23 cellular contexts compared by ENCODE assay signal in the genomic region with DNA sequence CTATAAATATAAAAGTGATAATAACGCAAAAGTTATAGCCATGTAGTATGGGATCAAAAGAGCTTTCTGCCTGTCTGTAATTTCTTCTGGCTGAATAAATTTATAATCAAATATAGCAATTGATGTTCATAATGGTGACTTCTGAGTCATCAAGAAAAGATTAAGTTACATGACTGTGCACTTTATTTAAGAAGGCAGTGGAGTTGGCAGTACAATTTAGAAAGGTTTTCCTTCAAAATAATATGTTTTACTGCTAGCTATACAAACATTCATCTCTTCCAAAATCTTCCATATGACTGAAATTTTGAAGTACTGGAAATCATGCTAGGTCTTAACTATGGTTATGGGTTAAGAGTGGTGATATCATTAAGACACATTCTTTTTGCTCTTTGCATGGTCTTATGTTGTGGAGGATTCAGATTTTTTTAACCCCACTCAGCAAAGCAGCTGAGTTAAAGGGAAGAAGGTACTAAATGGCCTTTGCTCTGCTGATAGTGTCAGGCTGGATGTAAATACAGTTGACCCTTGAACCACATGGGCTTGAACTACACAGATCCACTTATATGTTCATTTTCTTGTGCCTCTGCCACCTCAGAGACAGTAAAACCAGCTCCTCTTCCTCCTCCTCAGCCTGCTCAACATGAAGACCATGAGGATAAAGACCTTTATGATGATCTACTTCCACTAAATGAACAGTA.
DNase-seq lines count a peak whose midpoint lies in the region; ATAC-seq, FAIRE-seq and TF ChIP-seq lines count a peak whose summit lies in the region.
"Had no signal": no experiment of that assay in that cellular context is flagged by ENCODE, and none has a peak within 500 bp of the region (broad histone marks: within the 10 kb centered on the region; RNA-seq: fewer than 3 reads in every experiment).

No MANE protein-coding gene starts in this region.

- ATAC-seq in A549, result no peak
- ATAC-seq: activated CD8-positive, alpha-beta memory T cell treated with anti-CD3 and anti-CD28 coated beads, Interleukin-2, amount 10 ng/mL, durations not matched to agents 7 days and 5 days; esophagus mucosa; heart right ventricle; Right ventricle myocardium inferior had no signal

- H3K4me3 ChIP-seq in A549 (no peak overlapping the region), bronchial epithelial cell (ENCODE audit: low read depth, low read length) (no peak overlapping the region)
- H3K4me3 ChIP-seq: BLaER1, heart right ventricle, MG63, stomach had no signal

- POLR2A ChIA-PET in A549 (lab: Yijun Ruan, JAX), result no interaction called here

- H3K9me3 ChIP-seq in A549, result no peaks in the 10 kb centered on the region; the same call in 2 of the 3 replicates
- H3K9me3 ChIP-seq: stomach had no signal

- CTCF ChIA-PET in A549 (lab: Yijun Ruan, JAX), result no interaction called here

- TF ChIP-seq RAD21 in A549 (conservative IDR thresholded peaks at IDR 0.05 in 1 of 2, IDR thresholded peaks at IDR 0.05 in 1 of 2), result no peak

- TF ChIP-seq CTCF in A549 (IDR thresholded peaks at IDR 0.05) (no peak), bronchial epithelial cell (IDR thresholded peaks at IDR 0.05; ENCODE audit: insufficient read depth, low read length, severe bottlenecking) (no peak)

- H3K4me2 ChIP-seq in A549, result peak overlapping the region; percentile 8; the same call in 1 of the 3 replicates
- H3K4me2 ChIP-seq: BLaER1 had no signal

- peak overlapping the region in 1 of 2 experiments; percentile 58; a peak in 2 of 6 replicates for H3K27ac ChIP-seq in A549
- H3K27ac ChIP-seq: BLaER1, heart right ventricle, stomach had no signal

- peaks cover 6% of the 10 kb centered on the region; the same call in 1 of the 3 replicates for H3K4me1 ChIP-seq in A549
- H3K4me1 ChIP-seq: stomach had no signal

- TF ChIP-seq POLR2A in A549 (IDR thresholded peaks at IDR 0.05; ENCODE audit: low read length) (no peak), erythroblast (IDR thresholded peaks at IDR 0.05; ENCODE audit: low read length) (no peak)

- DNase-seq in A549 (ENCODE audit: low read depth in 1 of 2, low spot score in 1 of 2) (peak in 1 of 2 experiments; percentile 1), HuH-7 (ENCODE audit: low spot score) (peak; percentile 2), bronchial epithelial cell (ENCODE audit: low read depth) (peak; percentile 60), iris pigment epithelial cell (ENCODE audit: low read depth) (peak; percentile 40), activated gamma-delta T cell (lab: John Stamatoyannopoulos, UW) (no peak), islet precursor cell (no peak), HUDEP-2 (lab: John Stamatoyannopoulos, UW; ENCODE audit: unreplicated experiment in 76 of 76) (no peak), erythroblast (lab: John Stamatoyannopoulos, UW) (no peak)
- DNase-seq: activated CD8-positive, alpha-beta memory T cell treated with anti-CD3 and anti-CD28 coated beads, Interleukin-2, amount 10 ng/mL, durations not matched to agents 7 days and 5 days; Calu3; caudate nucleus; heart right ventricle; immature natural killer cell; MG63; NCI-H1436; stimulated activated CD4-positive, alpha-beta T cell treated with anti-CD3 and anti-CD28 coated beads, Interleukin-4, amount 100 ng/mL, for 4 hours; stomach; SW 1271 had no signal

- H3K27me3 ChIP-seq in bronchial epithelial cell (ENCODE audit: control insufficient read depth, insufficient read depth, low read length), result no peaks in the 10 kb centered on the region
- H3K27me3 ChIP-seq: BLaER1, heart right ventricle, MG63, stomach had no signal

- H3K36me3 ChIP-seq in bronchial epithelial cell (ENCODE audit: control insufficient read depth, insufficient read depth, low read length), result no peaks in the 10 kb centered on the region
- H3K36me3 ChIP-seq: BLaER1, heart right ventricle, MG63, stomach had no signal

- 90% methylated on average over 1 of the region's 1 CpG for WGBS in A549 (ENCODE audit: missing lambda C conversion rate)

- FAIRE-seq in A549 (lab: Jason Lieb, UNC) (no peak), bronchial epithelial cell (lab: Jason Lieb, UNC) (no peak)
- FAIRE-seq: A204.1, GM18507 had no signal

- no peak for TF ChIP-seq EP300 in A549 (IDR thresholded peaks at IDR 0.05)

TF ChIP-seq in A549, 52 proteins besides CTCF, POLR2A, EP300 and RAD21:
- peak; percentile 83 for TF ChIP-seq NFE2L2 (conservative IDR thresholded peaks at IDR 0.05; ENCODE audit: low read length)
- TF ChIP-seq, protein P1, sequence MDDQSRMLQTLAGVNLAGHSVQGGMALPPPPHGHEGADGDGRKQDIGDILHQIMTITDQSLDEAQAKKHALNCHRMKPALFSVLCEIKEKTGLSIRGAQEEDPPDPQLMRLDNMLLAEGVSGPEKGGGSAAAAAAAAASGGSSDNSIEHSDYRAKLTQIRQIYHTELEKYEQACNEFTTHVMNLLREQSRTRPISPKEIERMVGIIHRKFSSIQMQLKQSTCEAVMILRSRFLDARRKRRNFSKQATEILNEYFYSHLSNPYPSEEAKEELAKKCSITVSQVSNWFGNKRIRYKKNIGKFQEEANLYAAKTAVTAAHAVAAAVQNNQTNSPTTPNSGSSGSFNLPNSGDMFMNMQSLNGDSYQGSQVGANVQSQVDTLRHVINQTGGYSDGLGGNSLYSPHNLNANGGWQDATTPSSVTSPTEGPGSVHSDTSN (IDR thresholded peaks at IDR 0.05), result no peak
- no peak for TF ChIP-seq HOXB5 (CRISPR knock-in tag; IDR thresholded peaks at IDR 0.05)
- TF ChIP-seq MAFK (IDR thresholded peaks at IDR 0.05; ENCODE audit: partially characterized antibody), result peak; percentile 94
- no peak for TF ChIP-seq HDAC2 (IDR thresholded peaks at IDR 0.05)
- TF ChIP-seq CHD2 (IDR thresholded peaks at IDR 0.05; ENCODE audit: low read length, partially characterized antibody), result no peak
- no peak for TF ChIP-seq SMC3 (IDR thresholded peaks at IDR 0.05)
- TF ChIP-seq, protein P2, sequence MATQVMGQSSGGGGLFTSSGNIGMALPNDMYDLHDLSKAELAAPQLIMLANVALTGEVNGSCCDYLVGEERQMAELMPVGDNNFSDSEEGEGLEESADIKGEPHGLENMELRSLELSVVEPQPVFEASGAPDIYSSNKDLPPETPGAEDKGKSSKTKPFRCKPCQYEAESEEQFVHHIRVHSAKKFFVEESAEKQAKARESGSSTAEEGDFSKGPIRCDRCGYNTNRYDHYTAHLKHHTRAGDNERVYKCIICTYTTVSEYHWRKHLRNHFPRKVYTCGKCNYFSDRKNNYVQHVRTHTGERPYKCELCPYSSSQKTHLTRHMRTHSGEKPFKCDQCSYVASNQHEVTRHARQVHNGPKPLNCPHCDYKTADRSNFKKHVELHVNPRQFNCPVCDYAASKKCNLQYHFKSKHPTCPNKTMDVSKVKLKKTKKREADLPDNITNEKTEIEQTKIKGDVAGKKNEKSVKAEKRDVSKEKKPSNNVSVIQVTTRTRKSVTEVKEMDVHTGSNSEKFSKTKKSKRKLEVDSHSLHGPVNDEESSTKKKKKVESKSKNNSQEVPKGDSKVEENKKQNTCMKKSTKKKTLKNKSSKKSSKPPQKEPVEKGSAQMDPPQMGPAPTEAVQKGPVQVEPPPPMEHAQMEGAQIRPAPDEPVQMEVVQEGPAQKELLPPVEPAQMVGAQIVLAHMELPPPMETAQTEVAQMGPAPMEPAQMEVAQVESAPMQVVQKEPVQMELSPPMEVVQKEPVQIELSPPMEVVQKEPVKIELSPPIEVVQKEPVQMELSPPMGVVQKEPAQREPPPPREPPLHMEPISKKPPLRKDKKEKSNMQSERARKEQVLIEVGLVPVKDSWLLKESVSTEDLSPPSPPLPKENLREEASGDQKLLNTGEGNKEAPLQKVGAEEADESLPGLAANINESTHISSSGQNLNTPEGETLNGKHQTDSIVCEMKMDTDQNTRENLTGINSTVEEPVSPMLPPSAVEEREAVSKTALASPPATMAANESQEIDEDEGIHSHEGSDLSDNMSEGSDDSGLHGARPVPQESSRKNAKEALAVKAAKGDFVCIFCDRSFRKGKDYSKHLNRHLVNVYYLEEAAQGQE (IDR thresholded peaks at IDR 0.05), result no peak
- no peak for TF ChIP-seq CBX2 (IDR thresholded peaks at IDR 0.05; ENCODE audit: borderline replicate concordance, low read depth)
- no peak for TF ChIP-seq SREBF2 (IDR thresholded peaks at IDR 0.05)
- TF ChIP-seq HEYL (CRISPR knock-in tag; IDR thresholded peaks at IDR 0.05), result no peak
- no peak for TF ChIP-seq ESRRA (IDR thresholded peaks at IDR 0.05; ENCODE audit: borderline replicate concordance, low read length)
- TF ChIP-seq FOSB (CRISPR knock-in tag; IDR thresholded peaks at IDR 0.05), result no peak
- no peak for TF ChIP-seq MYC (IDR thresholded peaks at IDR 0.05; ENCODE audit: borderline replicate concordance, low read length)
- no peak for TF ChIP-seq MAZ (IDR thresholded peaks at IDR 0.05; ENCODE audit: borderline replicate concordance, low read depth, low read length)
- TF ChIP-seq JUN (IDR thresholded peaks at IDR 0.05), result no peak
- no peak for TF ChIP-seq FOSL2 (IDR thresholded peaks at IDR 0.05)
- TF ChIP-seq FOSL2 (CRISPR knock-in tag; IDR thresholded peaks at IDR 0.05), result 0 out of 2 replicates have a peak, but pooled peaks have one; percentile 16
- TF ChIP-seq CEBPB (IDR thresholded peaks at IDR 0.05), result no peak
- no peak for TF ChIP-seq NR3C1 (IDR thresholded peaks at IDR 0.05)
- TF ChIP-seq USF2 (IDR thresholded peaks at IDR 0.05), result no peak
- no peak for TF ChIP-seq MAX (IDR thresholded peaks at IDR 0.05)
- TF ChIP-seq ATOH8 (CRISPR knock-in tag; IDR thresholded peaks at IDR 0.05; ENCODE audit: low read depth), result no peak

Comparison
In these comparisons a context has a peak if more than half of its experiments do, and no peak if none do; other contexts are left out.
1. DNase-seq: peak in HuH-7 (single experiment), bronchial epithelial cell (single experiment) and iris pigment epithelial cell (single experiment); none in activated gamma-delta T cell (single experiment), islet precursor cell (single experiment), HUDEP-2 (0 of 76) and erythroblast (0 of 2).